Comparison of ENCODE assay signal across 14 cellular contexts in genomic region chr6:17429381-17430061, GRCh38. TPM values are rescaled to one million over a fixed set of nuclear protein-coding genes. Genes with fewer than 3 reads are reported as not detected.
DNase-seq lines count a peak whose midpoint lies in the region; ATAC-seq and TF ChIP-seq lines count a peak whose summit lies in the region.
"Had no signal": no experiment of that assay in that cellular context is flagged by ENCODE, and none has a peak within 500 bp of the region (broad histone marks: within the 10 kb centered on the region; RNA-seq: fewer than 3 reads in every experiment).

No MANE protein-coding gene starts in this region.

- H3K4me3 ChIP-seq in HEK293 (ENCODE audit: low read depth, low read length), result no peak overlapping the region
- no peak overlapping the region for H3K4me3 ChIP-seq in choroid plexus epithelial cell (ENCODE audit: low read depth, low read length)
- no peak overlapping the region for H3K4me3 ChIP-seq in rectal smooth muscle tissue (ENCODE audit: low read length)
- H3K4me3 ChIP-seq in spleen, result no peak overlapping the region
- H3K4me3 ChIP-seq: left lung had no signal

- H3K36me3 Mint-ChIP-seq in activated CD8-positive, alpha-beta memory T cell treated with anti-CD3 and anti-CD28 coated beads, Interleukin-2, amount 10 ng/mL, durations not matched to agents 7 days and 5 days, result no peaks in the 10 kb centered on the region
- peaks cover 5% of the 10 kb centered on the region for H3K36me3 Mint-ChIP-seq in glutamatergic neuron (ENCODE audit: unreplicated experiment)

- H3K9me3 ChIP-seq in HEK293 (ENCODE audit: control insufficient read depth, insufficient read depth, low read depth, low read length) (no peaks in the 10 kb centered on the region), spleen (no peaks in the 10 kb centered on the region)
- H3K9me3 ChIP-seq: Caco-2, left lung had no signal

- intact Hi-C loops in spleen (cut with DNase I; ENCODE audit: low total_unique reads), result no loop called here

- POLR2A ChIA-PET in HEK293 (lab: Yijun Ruan, JAX), result interaction anchor here (1.0 to 1.2 kb wide), 2 partner anchors 36 to 171 kb away, joined by 3 to 5 read pairs; partner anchors contain the start of genes CAP2 and FAM8A1

- H3K4me1 Mint-ChIP-seq in activated CD8-positive, alpha-beta memory T cell treated with anti-CD3 and anti-CD28 coated beads, Interleukin-2, amount 10 ng/mL, durations not matched to agents 7 days and 5 days, result no peaks in the 10 kb centered on the region
- H3K4me1 Mint-ChIP-seq in glutamatergic neuron (ENCODE audit: low read depth, unreplicated experiment), result peaks cover 2% of the 10 kb centered on the region

- WGBS in spleen, 5 donors, result 66 to 93% (median 81%) methylated on average over 3 of the region's 3 CpGs

- H3K36me3 ChIP-seq in HEK293 (ENCODE audit: control insufficient read depth in 2 of 2, insufficient read depth in 1 of 2, low read length in 2 of 2), result peaks cover 0 to 14% of the 10 kb centered on the region in 2 experiments; a peak in 2 of 3 replicates
- peaks cover 2% of the 10 kb centered on the region for H3K36me3 ChIP-seq in rectal smooth muscle tissue (ENCODE audit: control insufficient read depth, insufficient read depth, low read length)
- H3K36me3 ChIP-seq in spleen, result no peaks in the 10 kb centered on the region
- H3K36me3 ChIP-seq: left lung had no signal

- DNase-seq in NCI-H2171 (lab: John Stamatoyannopoulos, UW) (peak; percentile 77), choroid plexus epithelial cell (ENCODE audit: low read depth) (peak; percentile 16), spleen (no peak), epidermal melanocyte (ENCODE audit: insufficient read length, low spot score) (no peak), glutamatergic neuron (no peak)
- DNase-seq in activated CD8-positive, alpha-beta memory T cell treated with anti-CD3 and anti-CD28 coated beads, Interleukin-2, amount 10 ng/mL, durations not matched to agents 7 days and 5 days, result no peak
- DNase-seq: Caco-2; effector memory CD8-positive, alpha-beta T cell; Kasumi-1; left lung had no signal

- H3K27me3 ChIP-seq in rectal smooth muscle tissue (ENCODE audit: control insufficient read depth, insufficient read depth, low read length) (no peaks in the 10 kb centered on the region), spleen (replicated peaks in 1 of 7) (no peaks in the 10 kb centered on the region)
- H3K27me3 ChIP-seq: left lung had no signal

- TF ChIP-seq CTCF in HEK293 (tag by site-specific recombination; IDR thresholded peaks at IDR 0.05), result no peak
- no peak for TF ChIP-seq CTCF in choroid plexus epithelial cell (conservative IDR thresholded peaks at IDR 0.05; ENCODE audit: low read depth, low read length)
- no peak for TF ChIP-seq CTCF in spleen (IDR thresholded peaks at IDR 0.05 in 8 of 11, conservative IDR thresholded peaks at IDR 0.05 in 3 of 11)
- TF ChIP-seq CTCF in glutamatergic neuron (IDR thresholded peaks at IDR 0.05; ENCODE audit: partially characterized antibody, unreplicated experiment), result no peak

- no peaks in the 10 kb centered on the region for H3K27me3 Mint-ChIP-seq in activated CD8-positive, alpha-beta memory T cell treated with anti-CD3 and anti-CD28 coated beads, Interleukin-2, amount 10 ng/mL, durations not matched to agents 7 days and 5 days
- peaks cover 2% of the 10 kb centered on the region for H3K27me3 Mint-ChIP-seq in glutamatergic neuron (ENCODE audit: unreplicated experiment)
- H3K27me3 Mint-ChIP-seq: type B pancreatic cell had no signal

- peaks cover 11% of the 10 kb centered on the region for H3K4me1 ChIP-seq in HEK293 (ENCODE audit: control insufficient read depth, insufficient read depth, low read length)
- H3K4me1 ChIP-seq in rectal smooth muscle tissue (ENCODE audit: control insufficient read depth, insufficient read depth, low read length), result peaks cover 17% of the 10 kb centered on the region
- no peaks in the 10 kb centered on the region for H3K4me1 ChIP-seq in spleen
- H3K4me1 ChIP-seq: Caco-2, left lung had no signal

- no peaks in the 10 kb centered on the region for H3K9me3 Mint-ChIP-seq in activated CD8-positive, alpha-beta memory T cell treated with anti-CD3 and anti-CD28 coated beads, Interleukin-2, amount 10 ng/mL, durations not matched to agents 7 days and 5 days (ENCODE audit: low read depth)
- H3K9me3 Mint-ChIP-seq in glutamatergic neuron (ENCODE audit: unreplicated experiment), result no peaks in the 10 kb centered on the region
- H3K9me3 Mint-ChIP-seq: effector memory CD8-positive, alpha-beta T cell; type B pancreatic cell had no signal

- no peak for TF ChIP-seq POLR2A in spleen (IDR thresholded peaks at IDR 0.05)

- no peak overlapping the region for H3K27ac Mint-ChIP-seq in activated CD8-positive, alpha-beta memory T cell treated with anti-CD3 and anti-CD28 coated beads, Interleukin-2, amount 10 ng/mL, durations not matched to agents 7 days and 5 days
- H3K27ac Mint-ChIP-seq in glutamatergic neuron (ENCODE audit: unreplicated experiment), result no peak overlapping the region
- H3K27ac Mint-ChIP-seq: effector memory CD8-positive, alpha-beta T cell; type B pancreatic cell had no signal

- no peak overlapping the region for H3K9ac ChIP-seq in rectal smooth muscle tissue (ENCODE audit: low read length)

- no peak for ATAC-seq in activated CD8-positive, alpha-beta memory T cell treated with anti-CD3 and anti-CD28 coated beads, Interleukin-2, amount 10 ng/mL, durations not matched to agents 7 days and 5 days
- ATAC-seq: activated CD4-positive, CD25-positive, alpha-beta regulatory T cell treated with anti-CD3 and anti-CD28 coated beads, Interleukin-2, amount 50 U/mL, for 24 hours; effector memory CD8-positive, alpha-beta T cell; left lung had no signal

- CTCF ChIA-PET in HEK293 (lab: Yijun Ruan, JAX), result interaction anchor here (0.6 to 1.2 kb wide), 7 partner anchors 16 to 833 kb away, joined by 3 to 5 read pairs (median 3); no protein-coding TSS in a partner anchor
- CTCF ChIA-PET in activated CD8-positive, alpha-beta memory T cell treated with anti-CD3 and anti-CD28 coated beads, Interleukin-2, amount 10 ng/mL, durations not matched to agents 7 days and 5 days (lab: Charles Lee), result no interaction called here

- H3K27ac ChIP-seq in HEK293 (ENCODE audit: extremely low read depth, low read depth, low read length) (no peak overlapping the region), rectal smooth muscle tissue (ENCODE audit: low read depth, low read length) (peak overlapping the region; percentile 56), spleen (no peak overlapping the region)
- H3K27ac ChIP-seq: left lung had no signal

- no peak overlapping the region for H3K4me3 Mint-ChIP-seq in activated CD8-positive, alpha-beta memory T cell treated with anti-CD3 and anti-CD28 coated beads, Interleukin-2, amount 10 ng/mL, durations not matched to agents 7 days and 5 days
- no peak overlapping the region for H3K4me3 Mint-ChIP-seq in glutamatergic neuron (ENCODE audit: unreplicated experiment)
- H3K4me3 Mint-ChIP-seq: effector memory CD8-positive, alpha-beta T cell; type B pancreatic cell had no signal

TF ChIP-seq in HEK293, 187 proteins besides CTCF, POLR2A, EP300 and RAD21 (continues in another document):
- TF ChIP-seq ZNF776 (tag by site-specific recombination; IDR thresholded peaks at IDR 0.05; ENCODE audit: borderline replicate concordance) (no peak), ZNF571 (tag by site-specific recombination; IDR thresholded peaks at IDR 0.05) (no peak), ZBTB1 (tag by site-specific recombination; IDR thresholded peaks at IDR 0.05) (no peak), ZNF677 (tag by site-specific recombination; IDR thresholded peaks at IDR 0.05) (no peak), PRDM1 (tag by site-specific recombination; IDR thresholded peaks at IDR 0.05) (peak; percentile 61), ZNF132 (tag by site-specific recombination; IDR thresholded peaks at IDR 0.05; ENCODE audit: borderline replicate concordance) (no peak), ZNF311 (tag by site-specific recombination; IDR thresholded peaks at IDR 0.05; ENCODE audit: borderline replicate concordance) (no peak), ZNF701 (tag by site-specific recombination; IDR thresholded peaks at IDR 0.05) (no peak), GLIS2 (tag by site-specific recombination; IDR thresholded peaks at IDR 0.05) (no peak), ZNF433 (tag by site-specific recombination; IDR thresholded peaks at IDR 0.05; ENCODE audit: low read depth) (no peak), ZNF2 (tag by site-specific recombination; IDR thresholded peaks at IDR 0.05) (0 out of 2 replicates have a peak, but pooled peaks have one; percentile 27)
- TF ChIP-seq, protein P1, sequence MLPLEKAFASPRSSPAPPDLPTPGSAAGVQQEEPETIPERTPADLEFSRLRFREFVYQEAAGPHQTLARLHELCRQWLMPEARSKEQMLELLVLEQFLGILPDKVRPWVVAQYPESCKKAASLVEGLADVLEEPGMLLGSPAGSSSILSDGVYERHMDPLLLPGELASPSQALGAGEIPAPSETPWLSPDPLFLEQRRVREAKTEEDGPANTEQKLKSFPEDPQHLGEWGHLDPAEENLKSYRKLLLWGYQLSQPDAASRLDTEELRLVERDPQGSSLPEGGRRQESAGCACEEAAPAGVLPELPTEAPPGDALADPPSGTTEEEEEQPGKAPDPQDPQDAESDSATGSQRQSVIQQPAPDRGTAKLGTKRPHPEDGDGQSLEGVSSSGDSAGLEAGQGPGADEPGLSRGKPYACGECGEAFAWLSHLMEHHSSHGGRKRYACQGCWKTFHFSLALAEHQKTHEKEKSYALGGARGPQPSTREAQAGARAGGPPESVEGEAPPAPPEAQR (tag by site-specific recombination; IDR thresholded peaks at IDR 0.05), result no peak
- TF ChIP-seq, protein P2, sequence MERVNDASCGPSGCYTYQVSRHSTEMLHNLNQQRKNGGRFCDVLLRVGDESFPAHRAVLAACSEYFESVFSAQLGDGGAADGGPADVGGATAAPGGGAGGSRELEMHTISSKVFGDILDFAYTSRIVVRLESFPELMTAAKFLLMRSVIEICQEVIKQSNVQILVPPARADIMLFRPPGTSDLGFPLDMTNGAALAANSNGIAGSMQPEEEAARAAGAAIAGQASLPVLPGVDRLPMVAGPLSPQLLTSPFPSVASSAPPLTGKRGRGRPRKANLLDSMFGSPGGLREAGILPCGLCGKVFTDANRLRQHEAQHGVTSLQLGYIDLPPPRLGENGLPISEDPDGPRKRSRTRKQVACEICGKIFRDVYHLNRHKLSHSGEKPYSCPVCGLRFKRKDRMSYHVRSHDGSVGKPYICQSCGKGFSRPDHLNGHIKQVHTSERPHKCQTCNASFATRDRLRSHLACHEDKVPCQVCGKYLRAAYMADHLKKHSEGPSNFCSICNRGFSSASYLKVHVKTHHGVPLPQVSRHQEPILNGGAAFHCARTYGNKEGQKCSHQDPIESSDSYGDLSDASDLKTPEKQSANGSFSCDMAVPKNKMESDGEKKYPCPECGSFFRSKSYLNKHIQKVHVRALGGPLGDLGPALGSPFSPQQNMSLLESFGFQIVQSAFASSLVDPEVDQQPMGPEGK (tag by site-specific recombination; IDR thresholded peaks at IDR 0.05), result no peak

RNA-seq across cellular contexts. Expression of gene CAP2, which starts 36.1 kb away (rescaled TPM):
- total RNA-seq in spleen (1 to 10 TPM in 6 of 7 donors, under 1 TPM in 1; 0.68 to 2.6 (median 1.6) TPM), glutamatergic neuron (ENCODE audit: unreplicated experiment) (24.4 TPM)
- 1 to 10 TPM; 1.8 to 2.8 (median 2.3) TPM for polyA plus RNA-seq in spleen
- total RNA-seq in activated CD8-positive, alpha-beta memory T cell treated with anti-CD3 and anti-CD28 coated beads, Interleukin-2, amount 10 ng/mL, durations not matched to agents 7 days and 5 days, result not detected

Comparison
In these comparisons a context has a peak if more than half of its experiments do, and no peak if none do; other contexts are left out.
1. DNase-seq: peak in NCI-H2171 (single experiment) and choroid plexus epithelial cell (single experiment); none in spleen (single experiment), epidermal melanocyte (single experiment), activated CD8-positive, alpha-beta memory T cell treated with anti-CD3 and anti-CD28 coated beads, Interleukin-2, amount 10 ng/mL, durations not matched to agents 7 days and 5 days (single experiment) and glutamatergic neuron (single experiment).